In genomic region chr2:24613154-24613814, GRCh38 we compare ENCODE assay signal across 9 cellular contexts.
DNase-seq lines count a peak whose midpoint lies in the region; ATAC-seq and TF ChIP-seq lines count a peak whose summit lies in the region.
"Had no signal": no experiment of that assay in that cellular context is flagged by ENCODE, and none has a peak within 500 bp of the region (broad histone marks: within the 10 kb centered on the region; RNA-seq: fewer than 3 reads in every experiment).

No MANE protein-coding gene starts in this region.

- no peaks in the 10 kb centered on the region for H3K27me3 ChIP-seq in left lung
- H3K27me3 ChIP-seq: BLaER1 treated with 17β-estradiol and CSF1 and Interleukin-3, amounts not matched to agents 10 nM and 100 nM had no signal

- DNase-seq in NCI-H1417 (lab: John Stamatoyannopoulos, UW) (peak in 2 of 3 experiments; percentile 47 to 82), NCI-H1417 treated with DMSO at 0.1 percent for 48 hours (lab: John Stamatoyannopoulos, UW) (no peak), NCI-H187 treated with DMSO at 0.1 percent for 48 hours (lab: John Stamatoyannopoulos, UW) (peak; percentile 53), left lung (no peak), A172 (ENCODE audit: low spot score) (no peak)

- intact Hi-C loops in left lung (cut with DNase I) = no loop called here

- H3K27ac Mint-ChIP-seq in activated naive CD4-positive, alpha-beta T cell treated with anti-CD3 and anti-CD28 coated beads, Interleukin-2, amount 50 U/mL, for 24 hours = peak overlapping the region; percentile 68

- no peaks in the 10 kb centered on the region for H3K9me3 ChIP-seq in left lung

- H3K36me3 ChIP-seq in left lung = no peaks in the 10 kb centered on the region

- ATAC-seq in GM21529 (IDR thresholded peaks at IDR 0.05; ENCODE audit: unreplicated experiment) (peak; percentile 67), left lung (peak; percentile 88), HG03097 (IDR thresholded peaks at IDR 0.05; ENCODE audit: low FRiP score, unreplicated experiment) (no peak)

- H3K4me1 Mint-ChIP-seq in activated naive CD4-positive, alpha-beta T cell treated with anti-CD3 and anti-CD28 coated beads, Interleukin-2, amount 50 U/mL, for 24 hours = peaks cover 41% of the 10 kb centered on the region

- peaks cover 25% of the 10 kb centered on the region for H3K36me3 Mint-ChIP-seq in activated naive CD4-positive, alpha-beta T cell treated with anti-CD3 and anti-CD28 coated beads, Interleukin-2, amount 50 U/mL, for 24 hours

- H3K4me1 ChIP-seq in left lung = no peaks in the 10 kb centered on the region
- H3K4me1 ChIP-seq: BLaER1 treated with 17β-estradiol and CSF1 and Interleukin-3, amounts not matched to agents 10 nM and 100 nM had no signal

- H3K27ac ChIP-seq in left lung = no peak overlapping the region
- H3K27ac ChIP-seq: BLaER1 treated with 17β-estradiol and CSF1 and Interleukin-3, amounts not matched to agents 10 nM and 100 nM had no signal

- no peak overlapping the region for H3K4me3 Mint-ChIP-seq in activated naive CD4-positive, alpha-beta T cell treated with anti-CD3 and anti-CD28 coated beads, Interleukin-2, amount 50 U/mL, for 24 hours

- peaks cover 20% of the 10 kb centered on the region for H3K9me3 Mint-ChIP-seq in activated naive CD4-positive, alpha-beta T cell treated with anti-CD3 and anti-CD28 coated beads, Interleukin-2, amount 50 U/mL, for 24 hours

- TF ChIP-seq CTCF in left lung (IDR thresholded peaks at IDR 0.05) = peak in 1 of 2 donors; percentile 13

- H3K27me3 Mint-ChIP-seq in activated naive CD4-positive, alpha-beta T cell treated with anti-CD3 and anti-CD28 coated beads, Interleukin-2, amount 50 U/mL, for 24 hours = no peaks in the 10 kb centered on the region

- H3K4me3 ChIP-seq in left lung = no peak overlapping the region
- H3K4me3 ChIP-seq: BLaER1 treated with 17β-estradiol and CSF1 and Interleukin-3, amounts not matched to agents 10 nM and 100 nM had no signal

Comparison
In these comparisons a context has a peak if more than half of its experiments do, and no peak if none do; other contexts are left out.
1. DNase-seq: peak in NCI-H1417 (2 of 3) and NCI-H187 treated with DMSO at 0.1 percent for 48 hours (single experiment); none in NCI-H1417 treated with DMSO at 0.1 percent for 48 hours (single experiment), left lung (0 of 2) and A172 (single experiment).